In genomic region chr1:245240648-245241165, GRCh38 we compare ENCODE assay signal across 34 cellular contexts.
"Had no signal": no experiment of that assay in that cellular context is flagged by ENCODE, and none has a peak within 500 bp of the region (broad histone marks: within the 10 kb centered on the region; RNA-seq: fewer than 3 reads in every experiment).

No MANE protein-coding gene starts in this region.

- H3K36me3 ChIP-seq: gastrocnemius medialis, lower lobe of right lung, ovary, sigmoid colon, suprapubic skin, tibial artery, WERI-Rb-1 had no signal

- H3K36me3 Mint-ChIP-seq: activated naive CD4-positive, alpha-beta T cell treated with anti-CD3 and anti-CD28 coated beads, Interleukin-2, amount 50 U/mL, for 24 hours; stimulated activated naive B cell treated with anti-CD40 and anti-IgM and Interleukin-4, amounts not matched to agents 10 μg/mL and 1 μg/mL and 100 μg/mL, for 72 hours had no signal

- H3K4me1 Mint-ChIP-seq: activated naive CD4-positive, alpha-beta T cell treated with anti-CD3 and anti-CD28 coated beads, Interleukin-2, amount 50 U/mL, for 24 hours; activated naive CD8-positive, alpha-beta T cell treated with anti-CD3 and anti-CD28 coated beads, Interleukin-2, amount 50 U/mL, for 24 hours; nephron; stimulated activated naive B cell treated with anti-CD40 and anti-IgM and Interleukin-4, amounts not matched to agents 10 μg/mL and 1 μg/mL and 100 μg/mL, for 72 hours had no signal

- H3K4me3 ChIP-seq: gastrocnemius medialis, hepatocyte, lower lobe of right lung, ovary, sigmoid colon, smooth muscle cell, suprapubic skin, tibial artery had no signal

- DNase-seq: activated CD4-positive, alpha-beta T cell treated with anti-CD3 and anti-CD28 coated beads for 48 hours; activated CD4-positive, alpha-beta T cell treated with anti-CD3 and anti-CD28 coated beads, Interleukin-2, amount 50 U/mL, for 48 hours; activated naive CD8-positive, alpha-beta T cell treated with anti-CD3 and anti-CD28 coated beads, Interleukin-2, amount 50 U/mL, for 24 hours; activated T-cell treated with anti-CD3 and anti-CD28 coated beads, Interleukin-2, amount 50 U/mL, for 48 hours; amygdala; central memory CD4-positive, alpha-beta T cell; dermis blood vessel endothelial cell; effector CD8-positive, alpha-beta T cell; gastrocnemius medialis; glutamatergic neuron; kidney; lower lobe of right lung; mesenchymal stem cell; ovary; sigmoid colon; stimulated activated CD4-positive, alpha-beta T cell treated with anti-CD3 and anti-CD28 coated beads, Interleukin-1b, Interleukin-23, amount 100 ng/mL, for 48 hours; stimulated activated CD4-positive, alpha-beta T cell treated with anti-CD3 and anti-CD28 coated beads, Interleukin-4, amount 100 ng/mL, for 4 hours; stimulated activated CD8-positive, alpha-beta memory T cell treated with anti-CD3 and anti-CD28 coated beads, Interleukin-4, amount 100 ng/mL, for 48 hours; stimulated activated naive B cell treated with anti-CD40 and anti-IgM and Interleukin-4, amounts not matched to agents 10 μg/mL and 1 μg/mL and 100 μg/mL, for 72 hours; SW 1271; T-helper 9 cell; tibial artery; WERI-Rb-1 had no signal

- H3K27me3 Mint-ChIP-seq: activated naive CD8-positive, alpha-beta T cell treated with anti-CD3 and anti-CD28 coated beads, Interleukin-2, amount 50 U/mL, for 24 hours; progenitor cell of endocrine pancreas had no signal

- H3K4me1 ChIP-seq: gastrocnemius medialis, lower lobe of right lung, sigmoid colon, suprapubic skin, tibial artery had no signal

- FAIRE-seq: colon, endometrium, kidney had no signal

- H3K4me3 Mint-ChIP-seq: activated naive CD4-positive, alpha-beta T cell treated with anti-CD3 and anti-CD28 coated beads, Interleukin-2, amount 50 U/mL, for 24 hours; activated naive CD8-positive, alpha-beta T cell treated with anti-CD3 and anti-CD28 coated beads, Interleukin-2, amount 50 U/mL, for 24 hours; nephron; stimulated activated naive B cell treated with anti-CD40 and anti-IgM and Interleukin-4, amounts not matched to agents 10 μg/mL and 1 μg/mL and 100 μg/mL, for 72 hours; T-helper 1 cell treated with Interleukin-12 subunit alpha and Interleukin-12 subunit beta and Interleukin-4 antibody, amounts not matched to agents 30 μg/mL and 1 μg/mL, for 36 hours had no signal

- H3K27ac ChIP-seq: gastrocnemius medialis, hepatocyte, lower lobe of right lung, ovary, sigmoid colon, suprapubic skin, tibial artery, WERI-Rb-1 had no signal

- H3K9me3 Mint-ChIP-seq: activated naive CD4-positive, alpha-beta T cell treated with anti-CD3 and anti-CD28 coated beads, Interleukin-2, amount 50 U/mL, for 24 hours; activated naive CD8-positive, alpha-beta T cell treated with anti-CD3 and anti-CD28 coated beads, Interleukin-2, amount 50 U/mL, for 24 hours; activated T-helper 2 cell treated with anti-CD3 and anti-CD28 coated beads, Interferon-gamma antibody, Interleukin-2, Interleukin-4, amounts not matched to agents 10 μg/mL and 5 μg/mL and 100 μg/mL, durations not matched to agents 14 hours and 24 hours and 36 hours; nephron; stimulated activated naive B cell treated with anti-CD40 and anti-IgM and Interleukin-4, amounts not matched to agents 10 μg/mL and 1 μg/mL and 100 μg/mL, for 72 hours; T-helper 1 cell treated with Interleukin-12 subunit alpha and Interleukin-12 subunit beta and Interleukin-4 antibody, amounts not matched to agents 30 μg/mL and 1 μg/mL, for 36 hours had no signal

- ATAC-seq: activated CD4-positive, CD25-positive, alpha-beta regulatory T cell treated with anti-CD3 and anti-CD28 coated beads, Interleukin-2, amount 50 U/mL, for 24 hours; activated naive CD8-positive, alpha-beta T cell treated with anti-CD3 and anti-CD28 coated beads, Interleukin-2, amount 50 U/mL, for 24 hours; gastrocnemius medialis; lower lobe of right lung; stimulated activated naive B cell treated with anti-CD40 and anti-IgM and Interleukin-4, amounts not matched to agents 10 μg/mL and 1 μg/mL and 100 μg/mL, for 72 hours had no signal

- H3K27ac Mint-ChIP-seq: activated naive CD4-positive, alpha-beta T cell treated with anti-CD3 and anti-CD28 coated beads, Interleukin-2, amount 50 U/mL, for 24 hours; activated naive CD8-positive, alpha-beta T cell treated with anti-CD3 and anti-CD28 coated beads, Interleukin-2, amount 50 U/mL, for 24 hours; activated T-helper 2 cell treated with anti-CD3 and anti-CD28 coated beads, Interferon-gamma antibody, Interleukin-2, Interleukin-4, amounts not matched to agents 10 μg/mL and 5 μg/mL and 100 μg/mL, durations not matched to agents 14 hours and 24 hours and 36 hours; progenitor cell of endocrine pancreas; T-helper 1 cell treated with Interleukin-12 subunit alpha and Interleukin-12 subunit beta and Interleukin-4 antibody, amounts not matched to agents 30 μg/mL and 1 μg/mL, for 36 hours had no signal

- H3K27me3 ChIP-seq: gastrocnemius medialis, hepatocyte, ovary, sigmoid colon, suprapubic skin had no signal

- H3K9me3 ChIP-seq: gastrocnemius medialis, lower lobe of right lung, ovary, sigmoid colon, suprapubic skin, tibial artery had no signal
